Comparison of ENCODE assay signal across 20 cellular contexts in genomic region chr12:112239881-112240280, GRCh38.
DNase-seq lines count a peak whose midpoint lies in the region; ATAC-seq and TF ChIP-seq lines count a peak whose summit lies in the region.
"Had no signal": no experiment of that assay in that cellular context is flagged by ENCODE, and none has a peak within 500 bp of the region (broad histone marks: within the 10 kb centered on the region; RNA-seq: fewer than 3 reads in every experiment).

No MANE protein-coding gene starts in this region.

- TF ChIP-seq CTCF in fibroblast of the aortic adventitia (IDR thresholded peaks at IDR 0.05; ENCODE audit: insufficient read depth, low read length) = no peak

- DNase-seq in DMS53 (lab: John Stamatoyannopoulos, UW) = peak; percentile 23
- DNase-seq in DMS53 treated with DMSO at 0.1 percent for 48 hours (lab: John Stamatoyannopoulos, UW; ENCODE audit: unreplicated experiment) = no peak
- DNase-seq in NCI-H2029 treated with DMSO at 0.1 percent for 48 hours (lab: John Stamatoyannopoulos, UW) = peak; percentile 44
- peak; percentile 9 for DNase-seq in fibroblast of the aortic adventitia (ENCODE audit: low read depth)
- peak; percentile 42 for DNase-seq in renal cortical epithelial cell (ENCODE audit: low read depth)
- no peak for DNase-seq in NCI-H2196 (lab: John Stamatoyannopoulos, UW; ENCODE audit: unreplicated experiment)
- DNase-seq: Caco-2; CD4-positive, CD25-positive, alpha-beta regulatory T cell; H9; IMR-90; NCI-H1417; NCI-H187 treated with DMSO at 0.1 percent for 48 hours; NCI-H2171 treated with DMSO at 0.1 percent for 48 hours; NCI-H510A; NCI-H748 treated with DMSO at 0.1 percent for 48 hours; NK-92 treated with Interleukin-12 subunit alpha and Interleukin-12 subunit beta, amount 100 ng/mL, for 24 hours; Right ventricle myocardium superior had no signal

- no peak for ATAC-seq in HG03159 (IDR thresholded peaks at IDR 0.05; ENCODE audit: unreplicated experiment)
- ATAC-seq in HG03520 (IDR thresholded peaks at IDR 0.05; ENCODE audit: unreplicated experiment) = no peak

- H3K4me3 ChIP-seq in fibroblast of the aortic adventitia (ENCODE audit: low read depth, low read length) = no peak overlapping the region
- H3K4me3 ChIP-seq: SK-N-MC had no signal

Comparison
In these comparisons a context has a peak if more than half of its experiments do, and no peak if none do; other contexts are left out.
1. DNase-seq: peak in DMS53 (single experiment), NCI-H2029 treated with DMSO at 0.1 percent for 48 hours (single experiment), fibroblast of the aortic adventitia (single experiment) and renal cortical epithelial cell (single experiment); none in DMS53 treated with DMSO at 0.1 percent for 48 hours (single experiment) and NCI-H2196 (single experiment).